Comparison of ENCODE assay signal across 1 cellular context in the genomic region with DNA sequence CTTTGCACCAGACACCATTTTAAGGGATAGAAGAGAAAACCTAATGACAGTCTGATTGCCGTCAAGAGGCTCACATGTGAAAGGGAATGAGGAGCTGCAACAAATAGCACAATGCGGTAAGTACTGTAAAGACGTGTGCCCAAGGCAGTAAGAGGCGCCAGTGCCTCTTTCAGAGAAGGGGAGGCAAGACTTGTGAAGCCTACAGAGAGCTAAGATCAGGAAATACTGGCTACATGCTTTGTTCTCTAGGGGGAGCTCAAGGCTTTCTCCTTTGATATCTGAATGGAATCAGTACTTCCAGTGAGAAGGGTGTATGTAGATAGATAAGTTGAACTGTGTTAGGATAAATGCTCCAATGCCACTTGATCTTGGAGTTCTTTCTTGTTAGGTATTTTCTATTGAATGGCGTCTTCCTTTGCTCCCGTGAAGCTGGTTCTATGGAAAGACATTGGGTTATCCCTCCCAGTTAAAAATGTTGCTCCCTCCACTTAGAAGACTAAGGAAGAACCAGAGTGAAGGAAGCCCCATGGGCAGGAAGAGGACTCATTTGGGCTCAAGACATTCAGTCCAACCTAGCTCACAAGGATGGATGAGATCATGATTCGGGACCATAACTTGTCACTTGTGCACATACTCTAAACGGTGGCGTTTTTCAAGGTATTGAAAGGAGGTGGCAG.
A peak's percentile ranks its signal among the peaks of the same experiment; 100 is the strongest.
TF ChIP-seq lines count a peak whose summit lies in the region.

No MANE protein-coding gene starts in this region.

TF ChIP-seq in IMR-90, 13 proteins besides CTCF, POLR2A, EP300 and RAD21:
- TF ChIP-seq CHD1 (IDR thresholded peaks at IDR 0.05; ENCODE audit: low read depth, low read length) (no peak), SMC3 (IDR thresholded peaks at IDR 0.05; ENCODE audit: low read depth, low read length) (peak; percentile 82)
